ENCODE assay signal across 24 cellular contexts in genomic region chr3:99635348-99635747, GRCh38. TPM values are rescaled to one million over a fixed set of nuclear protein-coding genes. Genes with fewer than 3 reads are reported as not detected.
"Had no signal": no experiment of that assay in that cellular context is flagged by ENCODE, and none has a peak within 500 bp of the region (broad histone marks: within the 10 kb centered on the region; RNA-seq: fewer than 3 reads in every experiment).

No MANE protein-coding gene starts in this region.

- H3K27ac Mint-ChIP-seq: activated naive CD4-positive, alpha-beta T cell treated with anti-CD3 and anti-CD28 coated beads for 36 hours; activated naive CD8-positive, alpha-beta T cell treated with anti-CD3 and anti-CD28 coated beads for 36 hours; memory B cell; natural killer cell treated with Interleukin-12 subunit alpha and Interleukin-12 subunit beta and Interleukin-15 and Interleukin-18, amount 100 ng/mL, for 72 hours; stimulated activated naive CD8-positive, alpha-beta T cell treated with anti-CD3 and anti-CD28 coated beads, Interleukin-15, amount 100 ng/mL, for 72 hours; T-helper 1 cell treated with Interleukin-12 subunit alpha and Interleukin-12 subunit beta and Interleukin-4 antibody, amounts not matched to agents 30 μg/mL and 1 μg/mL, for 36 hours had no signal

- H3K4me3 ChIP-seq: adrenal gland, mucosa of descending colon, right lobe of liver, tibial nerve had no signal

- H3K9me3 ChIP-seq: adrenal gland, mucosa of descending colon, right lobe of liver, tibial nerve had no signal

- DNase-seq: activated CD4-positive, alpha-beta T cell treated with anti-CD3 and anti-CD28 coated beads for 4 hours; activated CD4-positive, alpha-beta T cell treated with anti-CD3 and anti-CD28 coated beads, Interleukin-2, amount 50 U/mL, for 4 hours; activated effector memory CD4-positive, alpha-beta T cell treated with Interleukin-2 at 50 U/mL for 16 hours; activated naive CD4-positive, alpha-beta T cell treated with anti-CD3 and anti-CD28 coated beads for 36 hours; activated naive CD8-positive, alpha-beta T cell treated with anti-CD3 and anti-CD28 coated beads for 36 hours; adrenal gland; aorta; brain microvascular endothelial cell; head of caudate nucleus; hippocampal formation; kidney; mucosa of descending colon; right lobe of liver; stimulated activated CD4-positive, alpha-beta T cell treated with anti-CD3 and anti-CD28 coated beads, Interleukin-12 subunit alpha, Interleukin-12 subunit beta, amount 100 ng/mL, for 4 hours; stimulated activated CD4-positive, alpha-beta T cell treated with anti-CD3 and anti-CD28 coated beads, Interleukin-4, amount 100 ng/mL, for 1 hour; stimulated activated naive CD8-positive, alpha-beta T cell treated with anti-CD3 and anti-CD28 coated beads, Interleukin-15, amount 100 ng/mL, for 72 hours; substantia nigra; T-helper 9 cell had no signal

- H3K36me3 ChIP-seq: adrenal gland, right lobe of liver, tibial nerve had no signal

- ATAC-seq: mucosa of descending colon; natural killer cell treated with Interleukin-12 subunit alpha and Interleukin-12 subunit beta and Interleukin-15 and Interleukin-18, amount 100 ng/mL, for 72 hours; right lobe of liver; stimulated activated naive CD8-positive, alpha-beta T cell treated with anti-CD3 and anti-CD28 coated beads, Interleukin-15, amount 100 ng/mL, for 72 hours had no signal

- FAIRE-seq: kidney, TTC549 had no signal

- H3K9me3 Mint-ChIP-seq: activated naive CD4-positive, alpha-beta T cell treated with anti-CD3 and anti-CD28 coated beads for 36 hours; activated naive CD8-positive, alpha-beta T cell treated with anti-CD3 and anti-CD28 coated beads for 36 hours; memory B cell; stimulated activated naive CD8-positive, alpha-beta T cell treated with anti-CD3 and anti-CD28 coated beads, Interleukin-15, amount 100 ng/mL, for 72 hours; T-helper 1 cell treated with Interleukin-12 subunit alpha and Interleukin-12 subunit beta and Interleukin-4 antibody, amounts not matched to agents 30 μg/mL and 1 μg/mL, for 36 hours had no signal

- H3K27me3 ChIP-seq: brain microvascular endothelial cell, tibial nerve had no signal

- H3K4me3 Mint-ChIP-seq: activated naive CD4-positive, alpha-beta T cell treated with anti-CD3 and anti-CD28 coated beads for 36 hours; activated naive CD8-positive, alpha-beta T cell treated with anti-CD3 and anti-CD28 coated beads for 36 hours; memory B cell; natural killer cell treated with Interleukin-12 subunit alpha and Interleukin-12 subunit beta and Interleukin-15 and Interleukin-18, amount 100 ng/mL, for 72 hours; stimulated activated naive CD8-positive, alpha-beta T cell treated with anti-CD3 and anti-CD28 coated beads, Interleukin-15, amount 100 ng/mL, for 72 hours; T-helper 1 cell treated with Interleukin-12 subunit alpha and Interleukin-12 subunit beta and Interleukin-4 antibody, amounts not matched to agents 30 μg/mL and 1 μg/mL, for 36 hours had no signal

- H3K27ac ChIP-seq: adrenal gland, brain microvascular endothelial cell, right lobe of liver, VCaP had no signal

- H3K36me3 Mint-ChIP-seq: activated naive CD8-positive, alpha-beta T cell treated with anti-CD3 and anti-CD28 coated beads for 36 hours; memory B cell had no signal

RNA-seq across cellular contexts. Expression of gene COL8A1, which starts 3.0 kb away (rescaled TPM):
- total RNA-seq: activated naive CD8-positive, alpha-beta T cell treated with anti-CD3 and anti-CD28 coated beads for 36 hours had no signal
